In the genomic region with DNA sequence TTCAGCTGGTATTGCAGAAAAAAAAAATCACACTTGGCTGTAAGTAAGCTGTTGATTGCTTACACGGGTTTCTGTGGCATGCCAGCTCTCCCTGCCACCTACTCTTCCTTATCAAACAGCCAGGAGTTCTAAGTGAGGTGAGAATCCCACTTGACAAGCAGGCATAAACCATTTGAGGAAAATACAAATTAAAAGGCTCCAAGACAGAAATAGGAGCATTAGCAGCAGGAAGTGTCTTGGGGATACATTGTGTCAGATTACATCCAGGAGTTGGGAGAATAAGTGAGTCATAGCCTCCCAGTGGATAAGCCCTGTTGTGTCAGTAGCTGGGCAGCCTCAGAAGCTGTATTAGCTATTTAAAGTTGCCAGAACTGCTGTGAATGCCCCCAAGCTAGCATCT, we compare ENCODE assay signal across 1 cellular context.
TF ChIP-seq lines count a peak whose summit lies in the region.

No MANE protein-coding gene starts in this region.

TF ChIP-seq in SK-N-SH, 30 proteins besides CTCF, POLR2A, EP300 and RAD21 (continued from another document):
- no peak for TF ChIP-seq TAF1 (IDR thresholded peaks at IDR 0.05; ENCODE audit: borderline replicate concordance, low read depth, low read length)
- no peak for TF ChIP-seq GATA2 (CRISPR knock-in tag; IDR thresholded peaks at IDR 0.05)
- no peak for TF ChIP-seq GABPA (IDR thresholded peaks at IDR 0.05; ENCODE audit: low read depth)
- TF ChIP-seq RXRA (IDR thresholded peaks at IDR 0.05; ENCODE audit: borderline replicate concordance, low read depth): no peak
- TF ChIP-seq FOXJ3 (CRISPR knock-in tag; IDR thresholded peaks at IDR 0.05): no peak
- no peak for TF ChIP-seq SIN3A (IDR thresholded peaks at IDR 0.05; ENCODE audit: borderline replicate concordance, low read depth, low read length)
- no peak for TF ChIP-seq FOSL2 (IDR thresholded peaks at IDR 0.05; ENCODE audit: borderline replicate concordance, low read depth)
- TF ChIP-seq SMC3 (IDR thresholded peaks at IDR 0.05; ENCODE audit: low read depth, low read length): no peak
- TF ChIP-seq NFIC (IDR thresholded peaks at IDR 0.05; ENCODE audit: borderline replicate concordance): no peak
- TF ChIP-seq TCF12 (IDR thresholded peaks at IDR 0.05): no peak
- TF ChIP-seq EZH2phosphoT487 (IDR thresholded peaks at IDR 0.05; ENCODE audit: borderline replicate concordance, low read depth): no peak
- TF ChIP-seq, protein P1, sequence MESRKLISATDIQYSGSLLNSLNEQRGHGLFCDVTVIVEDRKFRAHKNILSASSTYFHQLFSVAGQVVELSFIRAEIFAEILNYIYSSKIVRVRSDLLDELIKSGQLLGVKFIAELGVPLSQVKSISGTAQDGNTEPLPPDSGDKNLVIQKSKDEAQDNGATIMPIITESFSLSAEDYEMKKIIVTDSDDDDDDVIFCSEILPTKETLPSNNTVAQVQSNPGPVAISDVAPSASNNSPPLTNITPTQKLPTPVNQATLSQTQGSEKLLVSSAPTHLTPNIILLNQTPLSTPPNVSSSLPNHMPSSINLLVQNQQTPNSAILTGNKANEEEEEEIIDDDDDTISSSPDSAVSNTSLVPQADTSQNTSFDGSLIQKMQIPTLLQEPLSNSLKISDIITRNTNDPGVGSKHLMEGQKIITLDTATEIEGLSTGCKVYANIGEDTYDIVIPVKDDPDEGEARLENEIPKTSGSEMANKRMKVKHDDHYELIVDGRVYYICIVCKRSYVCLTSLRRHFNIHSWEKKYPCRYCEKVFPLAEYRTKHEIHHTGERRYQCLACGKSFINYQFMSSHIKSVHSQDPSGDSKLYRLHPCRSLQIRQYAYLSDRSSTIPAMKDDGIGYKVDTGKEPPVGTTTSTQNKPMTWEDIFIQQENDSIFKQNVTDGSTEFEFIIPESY (IDR thresholded peaks at IDR 0.05; ENCODE audit: borderline replicate concordance, low read depth): no peak
- no peak for TF ChIP-seq MEF2A (IDR thresholded peaks at IDR 0.05; ENCODE audit: borderline replicate concordance, low read depth)
- TF ChIP-seq, protein P2, sequence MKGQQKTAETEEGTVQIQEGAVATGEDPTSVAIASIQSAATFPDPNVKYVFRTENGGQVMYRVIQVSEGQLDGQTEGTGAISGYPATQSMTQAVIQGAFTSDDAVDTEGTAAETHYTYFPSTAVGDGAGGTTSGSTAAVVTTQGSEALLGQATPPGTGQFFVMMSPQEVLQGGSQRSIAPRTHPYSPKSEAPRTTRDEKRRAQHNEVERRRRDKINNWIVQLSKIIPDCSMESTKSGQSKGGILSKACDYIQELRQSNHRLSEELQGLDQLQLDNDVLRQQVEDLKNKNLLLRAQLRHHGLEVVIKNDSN (IDR thresholded peaks at IDR 0.05; ENCODE audit: borderline replicate concordance, low read depth): no peak
- TF ChIP-seq, protein P3, sequence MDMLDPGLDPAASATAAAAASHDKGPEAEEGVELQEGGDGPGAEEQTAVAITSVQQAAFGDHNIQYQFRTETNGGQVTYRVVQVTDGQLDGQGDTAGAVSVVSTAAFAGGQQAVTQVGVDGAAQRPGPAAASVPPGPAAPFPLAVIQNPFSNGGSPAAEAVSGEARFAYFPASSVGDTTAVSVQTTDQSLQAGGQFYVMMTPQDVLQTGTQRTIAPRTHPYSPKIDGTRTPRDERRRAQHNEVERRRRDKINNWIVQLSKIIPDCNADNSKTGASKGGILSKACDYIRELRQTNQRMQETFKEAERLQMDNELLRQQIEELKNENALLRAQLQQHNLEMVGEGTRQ (IDR thresholded peaks at IDR 0.05; ENCODE audit: borderline replicate concordance, low read depth, low read length): no peak
- TF ChIP-seq, protein P4, sequence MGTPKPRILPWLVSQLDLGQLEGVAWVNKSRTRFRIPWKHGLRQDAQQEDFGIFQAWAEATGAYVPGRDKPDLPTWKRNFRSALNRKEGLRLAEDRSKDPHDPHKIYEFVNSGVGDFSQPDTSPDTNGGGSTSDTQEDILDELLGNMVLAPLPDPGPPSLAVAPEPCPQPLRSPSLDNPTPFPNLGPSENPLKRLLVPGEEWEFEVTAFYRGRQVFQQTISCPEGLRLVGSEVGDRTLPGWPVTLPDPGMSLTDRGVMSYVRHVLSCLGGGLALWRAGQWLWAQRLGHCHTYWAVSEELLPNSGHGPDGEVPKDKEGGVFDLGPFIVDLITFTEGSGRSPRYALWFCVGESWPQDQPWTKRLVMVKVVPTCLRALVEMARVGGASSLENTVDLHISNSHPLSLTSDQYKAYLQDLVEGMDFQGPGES (IDR thresholded peaks at IDR 0.05; ENCODE audit: low read depth, low read length): no peak
- TF ChIP-seq ELF1 (IDR thresholded peaks at IDR 0.05): no peak
TF ChIP-seq in SK-N-SH: peak in this region for 0.
